Comparison of ENCODE assay signal across 21 cellular contexts in the genomic region with DNA sequence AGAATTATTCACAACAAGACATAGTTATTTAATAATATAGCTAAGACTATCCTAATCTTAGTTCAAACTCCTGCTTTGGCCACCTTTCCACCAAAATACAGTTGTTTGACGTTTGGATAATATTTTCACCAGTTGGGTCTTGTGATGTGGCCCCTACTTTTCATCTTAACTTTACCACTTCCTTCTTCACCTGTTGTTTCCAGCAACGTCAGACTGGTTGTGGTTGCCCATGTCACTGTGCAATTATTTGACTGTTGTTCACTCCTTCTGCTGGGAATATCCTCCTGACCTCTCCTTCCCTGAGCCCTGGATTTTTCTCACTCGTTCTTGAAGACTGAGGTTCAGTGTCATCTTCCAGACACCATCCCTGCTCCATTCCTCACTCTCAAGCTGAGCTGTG.
"Had no signal": no experiment of that assay in that cellular context is flagged by ENCODE, and none has a peak within 500 bp of the region (broad histone marks: within the 10 kb centered on the region; RNA-seq: fewer than 3 reads in every experiment).

No MANE protein-coding gene starts in this region.

- H3K36me3 ChIP-seq: gastrocnemius medialis, spleen had no signal

- H3K4me1 Mint-ChIP-seq: brain, mesothelial cell of epicardium had no signal

- H3K27ac Mint-ChIP-seq: brain; mesothelial cell of epicardium; nephron progenitor cell; stimulated activated memory B cell treated with anti-CD40 and anti-IgM and Interleukin-4, amounts not matched to agents 10 μg/mL and 1 μg/mL and 100 μg/mL, for 72 hours had no signal

- H3K4me1 ChIP-seq: gastrocnemius medialis, sigmoid colon had no signal

- H3K9me3 Mint-ChIP-seq: mesothelial cell of epicardium; nephron progenitor cell; stimulated activated memory B cell treated with anti-CD40 and anti-IgM and Interleukin-4, amounts not matched to agents 10 μg/mL and 1 μg/mL and 100 μg/mL, for 72 hours had no signal

- ATAC-seq: esophagus mucosa; left lobe of liver; stimulated activated memory B cell treated with anti-CD40 and anti-IgM and Interleukin-4, amounts not matched to agents 10 μg/mL and 1 μg/mL and 100 μg/mL, for 72 hours had no signal

- H3K36me3 Mint-ChIP-seq: brain; stimulated activated memory B cell treated with anti-CD40 and anti-IgM and Interleukin-4, amounts not matched to agents 10 μg/mL and 1 μg/mL and 100 μg/mL, for 72 hours had no signal

- H3K4me3 Mint-ChIP-seq: brain; mesothelial cell of epicardium; nephron progenitor cell; stimulated activated memory B cell treated with anti-CD40 and anti-IgM and Interleukin-4, amounts not matched to agents 10 μg/mL and 1 μg/mL and 100 μg/mL, for 72 hours had no signal

- H3K27me3 Mint-ChIP-seq: brain had no signal

- H3K4me3 ChIP-seq: coronary artery, gastrocnemius medialis, lung, sigmoid colon, spleen, tibial artery had no signal

- H3K9me3 ChIP-seq: gastrocnemius medialis, sigmoid colon, spleen, tibial artery had no signal

- H3K27ac ChIP-seq: gastrocnemius medialis, sigmoid colon had no signal

- H3K27me3 ChIP-seq: gastrocnemius medialis, sigmoid colon, spleen, tibial artery had no signal

- DNase-seq: activated CD4-positive, CD25-positive, alpha-beta regulatory T cell; activated gamma-delta T cell; anterior cingulate cortex; caudate nucleus; gastrocnemius medialis; head of caudate nucleus; kidney; nephron progenitor cell; nucleus accumbens; sigmoid colon; spleen; stimulated activated CD4-positive, alpha-beta T cell treated with anti-CD3 and anti-CD28 coated beads, Interleukin-4, amount 100 ng/mL, for 4 hours; T1000; tibial artery had no signal
